In genomic region chr4:53313510-53313909, GRCh38 we compare ENCODE assay signal across 9 cellular contexts. TPM values are rescaled to one million over a fixed set of nuclear protein-coding genes. Genes with fewer than 3 reads are reported as not detected.
DNase-seq lines count a peak whose midpoint lies in the region; ATAC-seq and TF ChIP-seq lines count a peak whose summit lies in the region.
"Had no signal": no experiment of that assay in that cellular context is flagged by ENCODE, and none has a peak within 500 bp of the region (broad histone marks: within the 10 kb centered on the region; RNA-seq: fewer than 3 reads in every experiment).

No MANE protein-coding gene starts in this region.

- no peaks in the 10 kb centered on the region for H3K4me1 ChIP-seq in Caco-2
- H3K4me1 ChIP-seq in mammary epithelial cell (ENCODE audit: insufficient read depth, low read length) = no peaks in the 10 kb centered on the region
- H3K4me1 ChIP-seq in Peyer's patch = no peaks in the 10 kb centered on the region

- CTCF ChIA-PET in Caco-2 (lab: Charles Lee) = interaction anchor here (0.5 to 1.2 kb wide), 5 partner anchors 103 to 1022 kb away, joined by 3 to 9 read pairs (median 3); partner anchors contain the start of gene PDGFRA
- CTCF ChIA-PET in mammary epithelial cell (lab: Charles Lee; ENCODE audit: low non-redundant PET) = no interaction called here

- H3K79me2 ChIP-seq in mammary epithelial cell (ENCODE audit: insufficient read depth, low read length) = no peaks in the 10 kb centered on the region

- no peak overlapping the region for H3K9ac ChIP-seq in mammary epithelial cell (ENCODE audit: insufficient read depth, low read length)

- BruUV-seq in Caco-2 (replicated peaks; lab: Mats Ljungman, UMichigan) (no TSS peak), mammary epithelial cell (replicated peaks; lab: Mats Ljungman, UMichigan) (no TSS peak)

- in situ Hi-C loops in mammary epithelial cell (cut with MboI; ENCODE audit: low sequenced_read_pairs in 2 of 2) = no loop called here

- no peaks in the 10 kb centered on the region for H3K36me3 Mint-ChIP-seq in Caco-2 (ENCODE audit: insufficient read depth, unreplicated experiment)

- no peak overlapping the region for H3K27ac ChIP-seq in mammary epithelial cell (ENCODE audit: insufficient read depth, low read depth, low read length)
- no peak overlapping the region for H3K27ac ChIP-seq in Peyer's patch

- H3K9me3 Mint-ChIP-seq in Caco-2 (ENCODE audit: unreplicated experiment) = no peaks in the 10 kb centered on the region
- H3K9me3 Mint-ChIP-seq: activated T-helper 1 cell treated with anti-CD3 and anti-CD28 coated beads, Interleukin-12 subunit alpha, Interleukin-12 subunit beta, Interleukin-2, Interleukin-4 antibody, amounts not matched to agents 30 ng/mL and 10 ng/mL and 1 ng/mL, durations not matched to agents 14 hours and 24 hours and 36 hours had no signal

- TF ChIP-seq POLR2A in Peyer's patch (IDR thresholded peaks at IDR 0.05) = no peak

- H3K27ac Mint-ChIP-seq in Caco-2 (ENCODE audit: unreplicated experiment) = no peak overlapping the region
- H3K27ac Mint-ChIP-seq: activated T-helper 1 cell treated with anti-CD3 and anti-CD28 coated beads, Interleukin-12 subunit alpha, Interleukin-12 subunit beta, Interleukin-2, Interleukin-4 antibody, amounts not matched to agents 30 ng/mL and 10 ng/mL and 1 ng/mL, durations not matched to agents 14 hours and 24 hours and 36 hours had no signal

- no peak overlapping the region for H3K4me3 Mint-ChIP-seq in Caco-2 (ENCODE audit: unreplicated experiment)
- H3K4me3 Mint-ChIP-seq: activated T-helper 1 cell treated with anti-CD3 and anti-CD28 coated beads, Interleukin-12 subunit alpha, Interleukin-12 subunit beta, Interleukin-2, Interleukin-4 antibody, amounts not matched to agents 30 ng/mL and 10 ng/mL and 1 ng/mL, durations not matched to agents 14 hours and 24 hours and 36 hours had no signal

- H4K20me1 ChIP-seq in mammary epithelial cell (ENCODE audit: insufficient read depth, low read length) = no peaks in the 10 kb centered on the region

- no peaks in the 10 kb centered on the region for H3K27me3 Mint-ChIP-seq in Caco-2 (ENCODE audit: insufficient read depth, unreplicated experiment)

- peaks cover 13% of the 10 kb centered on the region for H3K4me1 Mint-ChIP-seq in Caco-2 (ENCODE audit: low read depth, unreplicated experiment)

- TF ChIP-seq CTCF in Caco-2 (IDR thresholded peaks at IDR 0.05; ENCODE audit: insufficient read depth in 1 of 2, low read depth in 1 of 2, low read length in 1 of 2, severe bottlenecking in 1 of 2, unreplicated experiment in 1 of 2) = peak in 1 of 2 experiments; percentile 54
- TF ChIP-seq CTCF in LNCAP (IDR thresholded peaks at IDR 0.05) = peak; percentile 28; the same call in 1 of the 2 replicates
- peak in 1 of 2 donors; percentile 12 for TF ChIP-seq CTCF in mammary epithelial cell (conservative IDR thresholded peaks at IDR 0.05 in 1 of 2, IDR thresholded peaks at IDR 0.05 in 1 of 2; ENCODE audit: extremely low read depth in 1 of 2, insufficient read depth in 1 of 2, low read depth in 1 of 2, low read length in 2 of 2)
- no peak for TF ChIP-seq CTCF in Peyer's patch (IDR thresholded peaks at IDR 0.05)

- H3K9me3 ChIP-seq in Caco-2 = no peaks in the 10 kb centered on the region
- H3K9me3 ChIP-seq in mammary epithelial cell (replicated peaks; ENCODE audit: insufficient read depth, low read length) = no peaks in the 10 kb centered on the region
- no peaks in the 10 kb centered on the region for H3K9me3 ChIP-seq in Peyer's patch

- H3K27me3 ChIP-seq in Caco-2 (replicated peaks; ENCODE audit: control insufficient read depth, insufficient read depth, low read length) = no peaks in the 10 kb centered on the region
- H3K27me3 ChIP-seq in mammary epithelial cell (ENCODE audit: insufficient read depth, low read length) = no peaks in the 10 kb centered on the region
- no peaks in the 10 kb centered on the region for H3K27me3 ChIP-seq in Peyer's patch

- DNase-seq in Caco-2 (peak; percentile 38 to 48), mammary epithelial cell (peak; percentile 6), left colon (no peak), NCI-H2081 (lab: John Stamatoyannopoulos, UW) (no peak), Peyer's patch (no peak)

- POLR2A ChIA-PET in Caco-2 (lab: Charles Lee) = no interaction called here

- intact Hi-C loops in Caco-2 (cut with micrococcal nuclease; ENCODE audit: unreplicated experiment) (loop anchor here (1.0 to 10.0 kb wide), 7 partner anchors 119 to 920 kb away; partner anchors contain the start of gene LNX1), mammary epithelial cell (cut with micrococcal nuclease) (no loop called here), left colon (cut with DNase I, micrococcal nuclease) (no loop called here)

- H3K36me3 ChIP-seq in Caco-2 (ENCODE audit: control insufficient read depth, insufficient read depth, low read length) (no peaks in the 10 kb centered on the region), mammary epithelial cell (ENCODE audit: insufficient read depth, low read length) (no peaks in the 10 kb centered on the region), Peyer's patch (no peaks in the 10 kb centered on the region)

- no peak overlapping the region for H3K4me2 ChIP-seq in mammary epithelial cell (ENCODE audit: insufficient read depth, low read depth, low read length)

- H3K4me3 ChIP-seq in Caco-2 (ENCODE audit: low read depth, low read length) = no peak overlapping the region
- H3K4me3 ChIP-seq in mammary epithelial cell (replicated peaks in 1 of 3; ENCODE audit: insufficient read depth in 1 of 3, low read depth in 2 of 3, low read length in 3 of 3) = no peak overlapping the region
- H3K4me3 ChIP-seq in Peyer's patch = no peak overlapping the region

- ATAC-seq in left colon (peak; percentile 37), HG03378 (IDR thresholded peaks at IDR 0.05; ENCODE audit: unreplicated experiment) (no peak), HG02763 (IDR thresholded peaks at IDR 0.05; ENCODE audit: unreplicated experiment) (no peak)

- 98% methylated on average over 3 of the region's 3 CpGs for WGBS in mammary epithelial cell (ENCODE audit: low coverage, missing lambda C conversion rate)

- dilution Hi-C loops in mammary epithelial cell (cut with HindIII; ENCODE audit: low sequenced_read_pairs) = no loop called here

- no peak overlapping the region for H2AFZ ChIP-seq in mammary epithelial cell (ENCODE audit: low read depth, low read length)

RNA-seq across cellular contexts. Expression of gene SCFD2, which starts 52.4 kb away (rescaled TPM):
- 12.2 and 14.4 TPM in 2 replicates for total RNA-seq in Caco-2 (2022)
- total RNA-seq in mammary epithelial cell = 10 to 100 TPM; 14.4 to 21.5 TPM
- polyA plus RNA-seq in mammary epithelial cell = 16.2 TPM
- 33.6 TPM for polyA minus RNA-seq in mammary epithelial cell
- 10 to 100 TPM; 11.1 to 15.8 TPM for total RNA-seq in left colon
- 100 to 1,000 TPM in 1 of 4 donors, 10 to 100 TPM in 3; 17.3 to 165 (median 30.1) TPM for total RNA-seq in Peyer's patch

Comparison
In these comparisons a context has a peak if more than half of its experiments do, and no peak if none do; other contexts are left out.
1. DNase-seq: peak in Caco-2 (2 of 2) and mammary epithelial cell (single experiment); none in left colon (0 of 2), NCI-H2081 (0 of 2) and Peyer's patch (0 of 3).